17 cellular contexts compared by ENCODE assay signal in the genomic region with DNA sequence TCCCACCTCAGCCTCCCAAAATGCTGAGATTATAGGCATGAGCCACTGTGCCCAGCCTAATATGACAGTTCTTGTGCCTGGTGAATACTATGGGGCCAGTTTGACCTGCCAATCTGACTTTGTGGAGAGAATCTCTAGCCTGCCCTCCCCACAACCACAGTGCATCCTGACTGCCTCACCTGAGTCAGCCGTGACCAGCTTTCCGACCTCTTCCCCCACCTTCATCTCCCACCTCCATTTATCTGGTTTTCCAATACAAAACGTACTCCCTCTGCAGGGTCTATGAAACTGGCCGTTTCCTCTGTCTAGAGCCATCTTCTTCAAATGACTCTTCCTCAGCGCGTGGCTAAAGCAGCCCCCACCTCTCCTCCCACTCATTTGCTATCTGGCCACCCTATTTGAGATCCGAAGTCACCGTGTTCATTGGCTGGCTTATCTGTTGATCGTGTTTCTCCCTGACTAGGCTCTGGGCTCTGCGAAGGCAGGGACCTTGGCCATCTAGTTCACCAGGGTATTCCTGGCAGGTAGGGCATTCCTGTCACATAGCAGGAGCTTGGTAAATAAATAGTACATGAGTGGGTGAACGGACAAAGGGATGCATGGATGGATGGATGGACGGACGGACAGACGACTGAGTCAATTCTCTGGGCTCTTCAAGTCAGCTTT. TPM values are rescaled to one million over a fixed set of nuclear protein-coding genes. Genes with fewer than 3 reads are reported as not detected.
DNase-seq lines count a peak whose midpoint lies in the region; ATAC-seq, FAIRE-seq and TF ChIP-seq lines count a peak whose summit lies in the region.
"Had no signal": no experiment of that assay in that cellular context is flagged by ENCODE, and none has a peak within 500 bp of the region (broad histone marks: within the 10 kb centered on the region; RNA-seq: fewer than 3 reads in every experiment).

No MANE protein-coding gene starts in this region.

- H4K20me1 ChIP-seq in HepG2 (ENCODE audit: insufficient read depth, low read length): no peaks in the 10 kb centered on the region

- TF ChIP-seq POLR2A in HepG2 (IDR thresholded peaks at IDR 0.05; ENCODE audit: insufficient read depth in 1 of 2, low read depth in 2 of 2, low read length in 2 of 2): no peak
- TF ChIP-seq POLR2A in spleen (IDR thresholded peaks at IDR 0.05): no peak

- peak overlapping the region; percentile 38 for H3K4me2 ChIP-seq in HepG2 (ENCODE audit: low read depth, low read length)

- peak; percentile 8 for FAIRE-seq in HepG2 (lab: Jason Lieb, UNC)

- in situ Hi-C loops in HepG2 (cut with HindIII; ENCODE audit: extremely low pct_ligation_motif_present, low pct_unique_long_range_greater_than_20kb): no loop called here

- DNase-seq in right atrium auricular region (ENCODE audit: low spot score): peak; percentile 32
- DNase-seq in cardiac septum (ENCODE audit: low spot score): no peak
- no peak for DNase-seq in HepG2 (ENCODE audit: low spot score)
- DNase-seq in spleen: peak; percentile 17
- DNase-seq in activated CD4-positive, alpha-beta T cell treated with anti-CD3 and anti-CD28 coated beads, Interleukin-2, amount 50 U/mL, for 48 hours: no peak
- no peak for DNase-seq in DMS53 treated with DMSO at 0.1 percent for 48 hours (lab: John Stamatoyannopoulos, UW; ENCODE audit: unreplicated experiment)
- DNase-seq in NCI-H2196 treated with DMSO at 0.1 percent for 48 hours (lab: John Stamatoyannopoulos, UW; ENCODE audit: unreplicated experiment): no peak
- DNase-seq: KBM-7, NCI-H1417 treated with DMSO at 0.1 percent for 48 hours, NCI-H2029, NCI-H2171 treated with DMSO at 0.1 percent for 48 hours, NCI-H774, PC-3 had no signal

- TF ChIP-seq CTCF in right atrium auricular region (IDR thresholded peaks at IDR 0.05): no peak
- TF ChIP-seq CTCF in HepG2 (CRISPR knock-in tag; IDR thresholded peaks at IDR 0.05): no peak
- TF ChIP-seq CTCF in spleen (IDR thresholded peaks at IDR 0.05 in 8 of 11, conservative IDR thresholded peaks at IDR 0.05 in 3 of 11): no peak

- POLR2A ChIA-PET in HepG2 (lab: Yijun Ruan, JAX): interaction anchor here (1.0 to 12.2 kb wide), 3 partner anchors 27 to 110 kb away, joined by 3 to 303 read pairs (median 4); partner anchors contain the start of gene CX3CL1

- ATAC-seq in HepG2: no peak
- ATAC-seq: PC-3 had no signal

- no peaks in the 10 kb centered on the region for H3K27me3 ChIP-seq in right atrium auricular region
- H3K27me3 ChIP-seq in HepG2 (ENCODE audit: control insufficient read depth in 1 of 2, insufficient read depth in 2 of 2, low read length in 2 of 2): peaks cover 0 to 4% of the 10 kb centered on the region in 2 experiments; a peak in 1 of 5 replicates
- peaks cover 0 to 20% (median 0%) of the 10 kb centered on the region in 7 donors for H3K27me3 ChIP-seq in spleen (replicated peaks in 1 of 7)

- peak overlapping the region; percentile 25 for H2AFZ ChIP-seq in HepG2 (ENCODE audit: low read length)

- 27% methylated on average over 14 of the region's 14 CpGs for WGBS in HepG2 (ENCODE audit: low lambda C conversion rate)
- WGBS in spleen, 5 donors: 78 to 90% (median 84%) methylated on average over 14 of the region's 14 CpGs

- TF ChIP-seq EP300 in HepG2 (IDR thresholded peaks at IDR 0.05; ENCODE audit: low read depth in 2 of 2, low read length in 2 of 2): no peak
- TF ChIP-seq EP300 in HepG2 (CRISPR knock-in tag; IDR thresholded peaks at IDR 0.05; ENCODE audit: borderline replicate concordance): no peak

- no peaks in the 10 kb centered on the region for H3K36me3 ChIP-seq in right atrium auricular region
- H3K36me3 ChIP-seq in HepG2 (replicated peaks in 1 of 2; ENCODE audit: control insufficient read depth in 1 of 2, insufficient read depth in 2 of 2, low read length in 2 of 2): no peaks in the 10 kb centered on the region
- H3K36me3 ChIP-seq in spleen: no peaks in the 10 kb centered on the region

- H3K27ac ChIP-seq in right atrium auricular region (no peak overlapping the region), HepG2 (ENCODE audit: extremely low read length, insufficient read depth, low read length) (no peak overlapping the region), spleen (no peak overlapping the region)
- H3K27ac ChIP-seq: C4-2B had no signal

- CTCF ChIA-PET in HepG2 (lab: Yijun Ruan, JAX; ENCODE audit: low intra/inter-chr PET ratio, low total read pairs): no interaction called here

- H3K9ac ChIP-seq in HepG2 (ENCODE audit: insufficient read depth, low read depth, low read length): no peak overlapping the region

- no peaks in the 10 kb centered on the region for H3K79me2 ChIP-seq in HepG2 (ENCODE audit: insufficient read depth, low read length)

- H3K4me1 ChIP-seq in right atrium auricular region (peaks cover 0 to 14% of the 10 kb centered on the region in 2 donors), HepG2 (ENCODE audit: insufficient read depth, low read length) (peaks cover 70% of the 10 kb centered on the region), spleen (peaks cover 0 to 12% (median 10%) of the 10 kb centered on the region in 6 donors)

- H3K4me3 ChIP-seq in right atrium auricular region: no peak overlapping the region
- no peak overlapping the region for H3K4me3 ChIP-seq in HepG2 (replicated peaks in 1 of 3; ENCODE audit: insufficient read depth in 1 of 3, low read depth in 2 of 3, low read length in 3 of 3)
- no peak overlapping the region for H3K4me3 ChIP-seq in spleen

- intact Hi-C loops in cardiac septum (cut with DNase I): no loop called here
- intact Hi-C loops in HepG2 (cut with micrococcal nuclease; ENCODE audit: unreplicated experiment): no loop called here
- intact Hi-C loops in spleen (cut with DNase I; ENCODE audit: low total_unique reads): no loop called here

- no peak for TF ChIP-seq RAD21 in HepG2 (CRISPR knock-in tag; IDR thresholded peaks at IDR 0.05)

- H3K9me3 ChIP-seq in right atrium auricular region (no peaks in the 10 kb centered on the region), HepG2 (ENCODE audit: low read length) (no peaks in the 10 kb centered on the region), spleen (no peaks in the 10 kb centered on the region)

- no TSS peak for BruUV-seq in HepG2 (replicated peaks; lab: Mats Ljungman, UMichigan)

RNA-seq across cellular contexts. Expression of gene PLLP, which starts 22.3 kb away (rescaled TPM):
- 10 to 100 TPM; 14.4 to 22.4 TPM for total RNA-seq in right atrium auricular region
- 1.2 TPM for total RNA-seq in cardiac septum
- 39.5 and 60.6 TPM in 2 replicates for total RNA-seq in HepG2 (2016; rRNA removed; fragmentation: Illumina TruSeq; extraction: Trizol)
- 31.6 and 42.4 TPM in 2 replicates for total RNA-seq in HepG2 (2016; cell fraction: cytosol; rRNA removed; fragmentation: Illumina TruSeq; extraction: Trizol; ENCODE audit: low read depth)
- 36.8 and 62.7 TPM in 2 replicates for total RNA-seq in HepG2 (2016; cell fraction: insoluble cytoplasmic fraction; rRNA removed; fragmentation: Illumina TruSeq; extraction: Trizol)
- total RNA-seq in HepG2 (2016; cell fraction: membrane; rRNA removed; fragmentation: Illumina TruSeq; extraction: Trizol): 53.7 and 65.8 TPM in 2 replicates
- total RNA-seq in HepG2 (2016; cell fraction: nucleus; rRNA removed; fragmentation: Illumina TruSeq; extraction: Trizol): 44.1 and 48.9 TPM in 2 replicates
- polyA plus RNA-seq in HepG2 (2011; rRNA removed): 127 and 160 TPM in 2 replicates
- polyA plus RNA-seq in HepG2 (2011; cell fraction: cytosol; rRNA removed): 145 and 183 TPM in 2 replicates
- 77.5 and 88.9 TPM in 2 replicates for polyA plus RNA-seq in HepG2 (2011; cell fraction: nucleus; rRNA removed)
- polyA plus RNA-seq in HepG2 (2012): 40.5 and 51.4 TPM in 2 replicates
- 35.9 and 51.7 TPM in 2 replicates for polyA plus RNA-seq in HepG2 (2016; cell fraction: cytosol; fragmentation: Illumina TruSeq; extraction: Trizol; ENCODE audit: low read depth)
- polyA plus RNA-seq in HepG2 (2016; cell fraction: insoluble cytoplasmic fraction; fragmentation: Illumina TruSeq; extraction: Trizol; ENCODE audit: low read depth): 47.5 and 48.8 TPM in 2 replicates
- 56.6 and 67.1 TPM in 2 replicates for polyA plus RNA-seq in HepG2 (2016; cell fraction: membrane; fragmentation: Illumina TruSeq; extraction: Trizol; ENCODE audit: low read depth)
- 83.7 and 88.2 TPM in 2 replicates for polyA plus RNA-seq in HepG2 (2016; cell fraction: nucleus; fragmentation: Illumina TruSeq; extraction: Trizol; ENCODE audit: insufficient read depth, low read depth)
- polyA minus RNA-seq in HepG2 (2011; rRNA and poly(A)+ RNA removed; ENCODE audit: low replicate concordance): 159 and 370 TPM in 2 replicates
- 54.5 and 69.4 TPM in 2 replicates for polyA minus RNA-seq in HepG2 (2011; cell fraction: cytosol; rRNA and poly(A)+ RNA removed)
- polyA minus RNA-seq in HepG2 (2011; cell fraction: nucleus; rRNA and poly(A)+ RNA removed): 23.7 and 30.3 TPM in 2 replicates
- total RNA-seq in spleen: 10 to 100 TPM in 6 of 7 donors, 1 to 10 TPM in 1; 9.6 to 53.1 (median 29.1) TPM
- polyA plus RNA-seq in spleen: 10 to 100 TPM in 1 of 3 donors, 1 to 10 TPM in 2; 4.7 to 19.1 (median 7.0) TPM

RNA-seq across cellular contexts. Expression of gene CCL22, which starts 51.8 kb away (rescaled TPM):
- total RNA-seq in right atrium auricular region (under 1 TPM in 1 of 2 donors, not detected in 1; 0.08 TPM), cardiac septum (not detected), HepG2 (2016; rRNA removed; fragmentation: Illumina TruSeq; extraction: Trizol) (0.06 TPM in 1 of 2 replicates, not detected in the other), spleen (1 to 10 TPM in 5 of 7 donors, under 1 TPM in 2; 0.51 to 6.9 (median 1.9) TPM)
- total RNA-seq in HepG2 (2016; cell fraction: cytosol; rRNA removed; fragmentation: Illumina TruSeq; extraction: Trizol; ENCODE audit: low read depth): not detected in 2 replicates
- total RNA-seq in HepG2 (2016; cell fraction: insoluble cytoplasmic fraction; rRNA removed; fragmentation: Illumina TruSeq; extraction: Trizol): 0.06 and 0.09 TPM in 2 replicates
- not detected in 2 replicates for total RNA-seq in HepG2 (2016; cell fraction: membrane; rRNA removed; fragmentation: Illumina TruSeq; extraction: Trizol)
- total RNA-seq in HepG2 (2016; cell fraction: nucleus; rRNA removed; fragmentation: Illumina TruSeq; extraction: Trizol): 0.16 TPM in 1 of 2 replicates, not detected in the other
- polyA plus RNA-seq in HepG2 (2011; rRNA removed) (0.04 TPM in 1 of 2 replicates, not detected in the other), spleen (1 to 10 TPM; 1.0 to 1.9 (median 1.6) TPM)
- 0.01 and 0.04 TPM in 2 replicates for polyA plus RNA-seq in HepG2 (2011; cell fraction: cytosol; rRNA removed)
- polyA plus RNA-seq in HepG2 (2011; cell fraction: nucleus; rRNA removed): 0.03 TPM in 1 of 2 replicates, not detected in the other
- polyA plus RNA-seq in HepG2 (2012): 0.04 TPM in 1 of 2 replicates, not detected in the other
- 0.05 TPM in 1 of 2 replicates, not detected in the other for polyA plus RNA-seq in HepG2 (2016; cell fraction: cytosol; fragmentation: Illumina TruSeq; extraction: Trizol; ENCODE audit: low read depth)
- 0.17 TPM in 1 of 2 replicates, not detected in the other for polyA plus RNA-seq in HepG2 (2016; cell fraction: insoluble cytoplasmic fraction; fragmentation: Illumina TruSeq; extraction: Trizol; ENCODE audit: low read depth)
- 0.06 TPM in 1 of 2 replicates, not detected in the other for polyA plus RNA-seq in HepG2 (2016; cell fraction: membrane; fragmentation: Illumina TruSeq; extraction: Trizol; ENCODE audit: low read depth)
- polyA plus RNA-seq in HepG2 (2016; cell fraction: nucleus; fragmentation: Illumina TruSeq; extraction: Trizol; ENCODE audit: insufficient read depth, low read depth): 0.25 TPM in 1 of 2 replicates, not detected in the other
- polyA minus RNA-seq in HepG2 (2011; rRNA and poly(A)+ RNA removed; ENCODE audit: low replicate concordance): 0.07 TPM in 1 of 2 replicates, not detected in the other
- polyA minus RNA-seq in HepG2 (2011; cell fraction: cytosol; rRNA and poly(A)+ RNA removed): not detected in 2 replicates
- polyA minus RNA-seq in HepG2 (2011; cell fraction: nucleus; rRNA and poly(A)+ RNA removed): not detected in 2 replicates
- total RNA-seq: A673, H4, NCI-H460, PC-3 had no signal

Comparison
In these comparisons a context has a peak if more than half of its experiments do, and no peak if none do; other contexts are left out.
1. DNase-seq: peak in right atrium auricular region (single experiment) and spleen (single experiment); none in cardiac septum (single experiment), HepG2 (single experiment), activated CD4-positive, alpha-beta T cell treated with anti-CD3 and anti-CD28 coated beads, Interleukin-2, amount 50 U/mL, for 48 hours (0 of 2), DMS53 treated with DMSO at 0.1 percent for 48 hours (single experiment) and NCI-H2196 treated with DMSO at 0.1 percent for 48 hours (single experiment).